Comparison of ENCODE assay signal across 8 cellular contexts in the genomic region with DNA sequence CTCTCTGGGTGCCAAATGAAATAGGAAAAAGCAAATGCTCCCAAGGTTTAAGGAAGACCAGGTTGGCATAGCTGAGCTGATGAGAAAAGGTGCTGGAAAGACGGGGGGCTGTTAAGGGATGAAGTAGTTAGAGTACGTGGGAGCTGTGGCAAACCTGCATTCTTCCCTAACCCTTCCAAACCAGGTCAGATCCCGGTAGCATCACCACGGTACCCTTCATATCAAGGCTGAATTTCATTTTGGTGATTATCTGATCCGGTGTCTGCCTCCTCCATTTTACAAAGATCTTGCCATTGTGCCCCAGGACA.
A peak's percentile ranks its signal among the peaks of the same experiment; 100 is the strongest.
DNase-seq lines count a peak whose midpoint lies in the region; ATAC-seq, FAIRE-seq and TF ChIP-seq lines count a peak whose summit lies in the region.

No MANE protein-coding gene starts in this region.

- peak overlapping the region; percentile 68 for H3K4me2 ChIP-seq in A549

- no peak for FAIRE-seq in A549 (lab: Jason Lieb, UNC)

- ATAC-seq in A549 (no peak; a peak in 1 of 6 replicates), HG02759 (IDR thresholded peaks at IDR 0.05; ENCODE audit: unreplicated experiment) (no peak)

- no peaks in the 10 kb centered on the region for H3K36me3 Mint-ChIP-seq in nephron (ENCODE audit: low read depth)

- CTCF ChIA-PET in A549 (lab: Yijun Ruan, JAX) = interaction anchor here (0.8 to 2.3 kb wide), 6 partner anchors 13 to 84 kb away, joined by 3 to 10 read pairs (median 4); no protein-coding TSS in a partner anchor

- no peak for TF ChIP-seq RAD21 in A549 (conservative IDR thresholded peaks at IDR 0.05 in 1 of 2, IDR thresholded peaks at IDR 0.05 in 1 of 2)

- peaks cover 44% of the 10 kb centered on the region for H3K4me1 ChIP-seq in A549

- H3K27me3 Mint-ChIP-seq in nephron (ENCODE audit: low read depth) = peaks cover 5% of the 10 kb centered on the region

- WGBS in A549 (ENCODE audit: missing lambda C conversion rate) = 71% methylated on average over 5 of the region's 5 CpGs

- peak overlapping the region; percentile 30; the same call in 1 of the 3 replicates for H3K4me3 ChIP-seq in A549
- peak overlapping the region; percentile 70 for H3K4me3 ChIP-seq in coronary artery

- peaks cover 46% of the 10 kb centered on the region for H3K4me1 Mint-ChIP-seq in nephron

- peak overlapping the region; percentile 61 to 82 (median 63) for H3K4me3 Mint-ChIP-seq in nephron

- DNase-seq in A549 (ENCODE audit: low read depth in 1 of 2, low spot score in 1 of 2) = no peak
- DNase-seq in coronary artery (ENCODE audit: low spot score) = no peak
- DNase-seq in posterior vena cava (ENCODE audit: low spot score) = no peak
- no peak for DNase-seq in NCI-H2029 treated with DMSO at 0.1 percent for 48 hours (lab: John Stamatoyannopoulos, UW)
- DNase-seq in GOT3 (lab: John Stamatoyannopoulos, UW) = no peak

- TF ChIP-seq POLR2A in A549 (IDR thresholded peaks at IDR 0.05; ENCODE audit: low read length) = no peak

- no peak for TF ChIP-seq EP300 in A549 (IDR thresholded peaks at IDR 0.05)

- H3K27ac ChIP-seq in A549 = peak overlapping the region; percentile 72 to 89
- peak overlapping the region; percentile 57 for H3K27ac ChIP-seq in KOPT-K1 (ENCODE audit: low read depth, low read length, poor library complexity, severe bottlenecking)
- peak overlapping the region; percentile 57 to 84 for H3K27ac ChIP-seq in coronary artery

- intact Hi-C loops in posterior vena cava (cut with DNase I) = no loop called here

- no peaks in the 10 kb centered on the region for H3K9me3 Mint-ChIP-seq in nephron

- no peaks in the 10 kb centered on the region for H3K36me3 ChIP-seq in KOPT-K1 (ENCODE audit: insufficient read depth, low read length)

- TF ChIP-seq CTCF in A549 (IDR thresholded peaks at IDR 0.05) (no peak), coronary artery (IDR thresholded peaks at IDR 0.05) (no peak), nephron (IDR thresholded peaks at IDR 0.05; ENCODE audit: unreplicated experiment in 3 of 3) (no peak)

- POLR2A ChIA-PET in A549 (lab: Yijun Ruan, JAX) = interaction anchor here (1.0 to 2.1 kb wide), 10 partner anchors 12 to 71 kb away, joined by 3 to 32 read pairs (median 6); partner anchors contain the start of gene PIM1

- no peaks in the 10 kb centered on the region for H3K9me3 ChIP-seq in A549
- H3K9me3 ChIP-seq in KOPT-K1 (ENCODE audit: insufficient read depth, low read length, poor library complexity, severe bottlenecking) = no peaks in the 10 kb centered on the region

- H3K27ac Mint-ChIP-seq in nephron = peak overlapping the region; percentile 85 to 88 (median 86)

TF ChIP-seq in A549, 52 proteins besides CTCF, POLR2A, EP300 and RAD21:
- TF ChIP-seq HOXB13 (CRISPR knock-in tag; IDR thresholded peaks at IDR 0.05; ENCODE audit: low read depth) (no peak), ESRRA (IDR thresholded peaks at IDR 0.05; ENCODE audit: borderline replicate concordance, low read length) (no peak), JUNB (IDR thresholded peaks at IDR 0.05) (no peak), CBX8 (IDR thresholded peaks at IDR 0.05) (no peak), EHMT2 (IDR thresholded peaks at IDR 0.05; ENCODE audit: low read depth) (no peak), HOXB5 (CRISPR knock-in tag; IDR thresholded peaks at IDR 0.05) (no peak), RNF2 (IDR thresholded peaks at IDR 0.05; ENCODE audit: borderline replicate concordance, low read depth) (no peak)
- TF ChIP-seq, protein P1, sequence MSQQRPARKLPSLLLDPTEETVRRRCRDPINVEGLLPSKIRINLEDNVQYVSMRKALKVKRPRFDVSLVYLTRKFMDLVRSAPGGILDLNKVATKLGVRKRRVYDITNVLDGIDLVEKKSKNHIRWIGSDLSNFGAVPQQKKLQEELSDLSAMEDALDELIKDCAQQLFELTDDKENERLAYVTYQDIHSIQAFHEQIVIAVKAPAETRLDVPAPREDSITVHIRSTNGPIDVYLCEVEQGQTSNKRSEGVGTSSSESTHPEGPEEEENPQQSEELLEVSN (IDR thresholded peaks at IDR 0.05; ENCODE audit: borderline replicate concordance, low read depth) = no peak
